In genomic region chr4:164138521-164138920, GRCh38 we compare ENCODE assay signal across 34 cellular contexts.
"Had no signal": no experiment of that assay in that cellular context is flagged by ENCODE, and none has a peak within 500 bp of the region (broad histone marks: within the 10 kb centered on the region; RNA-seq: fewer than 3 reads in every experiment).

No MANE protein-coding gene starts in this region.

- H3K4me3 ChIP-seq: adrenal gland, body of pancreas, Peyer's patch, SJSA1 had no signal

- H3K36me3 ChIP-seq: adrenal gland, Peyer's patch, SJSA1 had no signal

- DNase-seq: activated CD4-positive, alpha-beta memory T cell treated with anti-CD3 and anti-CD28 coated beads for 36 hours; activated CD4-positive, alpha-beta T cell treated with anti-CD3 and anti-CD28 coated beads for 36 hours; activated CD4-positive, alpha-beta T cell treated with anti-CD3 and anti-CD28 coated beads, Interleukin-2, amount 50 U/mL, for 1 hour; activated CD8-positive, alpha-beta memory T cell treated with anti-CD3 and anti-CD28 coated beads, Interleukin-2, amount 50 U/mL, for 4 hours; activated gamma-delta T cell treated with Interleukin-2 at 50 U/mL for 16 hours; activated naive CD4-positive, alpha-beta T cell treated with anti-CD3 and anti-CD28 coated beads for 36 hours; activated T-cell treated with anti-CD3 and anti-CD28 coated beads for 4 hours; activated T-cell treated with anti-CD3 and anti-CD28 coated beads, Interleukin-2, amount 50 U/mL, for 4 hours; adrenal gland; body of pancreas; central memory CD4-positive, alpha-beta T cell; MM.1S; NCI-H1105; NCI-H1417 treated with DMSO at 0.1 percent for 48 hours; NCI-H187 treated with DMSO at 0.1 percent for 48 hours; NCI-H2081; NCI-H446 treated with DMSO at 0.1 percent for 48 hours; NCI-H524; NCI-H69; NCI-H82; PC-3; Peyer's patch; RPMI8226; SHP77 treated with DMSO at 0.1 percent for 48 hours; SK-N-SH had no signal

- H3K27me3 ChIP-seq: adrenal gland, body of pancreas, Peyer's patch, SJSA1 had no signal

- H3K4me2 ChIP-seq: KMS-11, SK-N-SH had no signal

- FAIRE-seq: astrocyte had no signal

- ATAC-seq: activated CD4-positive, alpha-beta T cell treated with anti-CD3 and anti-CD28 coated beads for 36 hours; activated CD4-positive, CD25-positive, alpha-beta regulatory T cell treated with anti-CD3 and anti-CD28 coated beads, Interleukin-2, amount 50 U/mL, for 24 hours; activated naive CD4-positive, alpha-beta T cell treated with anti-CD3 and anti-CD28 coated beads, Interleukin-2, amount 50 U/mL, for 72 hours; activated T-cell treated with anti-CD3 and anti-CD28 coated beads, Interleukin-2, amount 50 U/mL, for 4 hours; body of pancreas; PC-3; WTC11 had no signal

- H3K9ac ChIP-seq: KMS-11, SK-N-SH had no signal

- H3K27ac Mint-ChIP-seq: activated CD4-positive, alpha-beta memory T cell treated with anti-CD3 and anti-CD28 coated beads for 36 hours; activated CD4-positive, alpha-beta T cell treated with anti-CD3 and anti-CD28 coated beads for 36 hours; activated naive CD4-positive, alpha-beta T cell treated with anti-CD3 and anti-CD28 coated beads for 36 hours; activated naive CD4-positive, alpha-beta T cell treated with anti-CD3 and anti-CD28 coated beads, Interleukin-2, amount 50 U/mL, for 72 hours; activated T-helper 1 cell treated with anti-CD3 and anti-CD28 coated beads, Interleukin-12 subunit alpha, Interleukin-12 subunit beta, Interleukin-2, Interleukin-4 antibody, amounts not matched to agents 30 ng/mL and 10 ng/mL and 1 ng/mL, durations not matched to agents 14 hours and 24 hours and 36 hours; T-helper 1 cell treated with Interleukin-12 subunit alpha and Interleukin-12 subunit beta and Interleukin-4 antibody, amounts not matched to agents 30 μg/mL and 1 μg/mL, for 36 hours; T-helper 2 cell treated with Interferon-gamma antibody and Interleukin-4, amounts not matched to agents 5 μg/mL and 100 μg/mL, for 36 hours; WTC11 had no signal

- H3K9me3 Mint-ChIP-seq: activated CD4-positive, alpha-beta memory T cell treated with anti-CD3 and anti-CD28 coated beads for 36 hours; activated naive CD4-positive, alpha-beta T cell treated with anti-CD3 and anti-CD28 coated beads for 36 hours had no signal

- H3K36me3 Mint-ChIP-seq: activated CD4-positive, alpha-beta memory T cell treated with anti-CD3 and anti-CD28 coated beads for 36 hours; activated naive CD4-positive, alpha-beta T cell treated with anti-CD3 and anti-CD28 coated beads, Interleukin-2, amount 50 U/mL, for 72 hours had no signal

- H3K27ac ChIP-seq: adrenal gland, body of pancreas, KMS-11, Peyer's patch, SJSA1 had no signal

- H3K4me1 ChIP-seq: adrenal gland, body of pancreas, Peyer's patch had no signal

- H3K9me3 ChIP-seq: adrenal gland, body of pancreas, Peyer's patch, SJSA1, SK-N-SH had no signal

- H3K4me3 Mint-ChIP-seq: activated CD4-positive, alpha-beta memory T cell treated with anti-CD3 and anti-CD28 coated beads for 36 hours; activated CD4-positive, alpha-beta T cell treated with anti-CD3 and anti-CD28 coated beads for 36 hours; activated naive CD4-positive, alpha-beta T cell treated with anti-CD3 and anti-CD28 coated beads for 36 hours; activated T-cell treated with anti-CD3 and anti-CD28 coated beads, Interleukin-2, amount 50 U/mL, for 4 hours; activated T-helper 1 cell treated with anti-CD3 and anti-CD28 coated beads, Interleukin-12 subunit alpha, Interleukin-12 subunit beta, Interleukin-2, Interleukin-4 antibody, amounts not matched to agents 30 ng/mL and 10 ng/mL and 1 ng/mL, durations not matched to agents 14 hours and 24 hours and 36 hours; T-helper 1 cell treated with Interleukin-12 subunit alpha and Interleukin-12 subunit beta and Interleukin-4 antibody, amounts not matched to agents 30 μg/mL and 1 μg/mL, for 36 hours; T-helper 2 cell treated with Interferon-gamma antibody and Interleukin-4, amounts not matched to agents 5 μg/mL and 100 μg/mL, for 36 hours; WTC11 had no signal

- H3K27me3 Mint-ChIP-seq: activated CD4-positive, alpha-beta memory T cell treated with anti-CD3 and anti-CD28 coated beads for 36 hours; activated CD4-positive, alpha-beta T cell treated with anti-CD3 and anti-CD28 coated beads for 36 hours had no signal
